In the genomic region with DNA sequence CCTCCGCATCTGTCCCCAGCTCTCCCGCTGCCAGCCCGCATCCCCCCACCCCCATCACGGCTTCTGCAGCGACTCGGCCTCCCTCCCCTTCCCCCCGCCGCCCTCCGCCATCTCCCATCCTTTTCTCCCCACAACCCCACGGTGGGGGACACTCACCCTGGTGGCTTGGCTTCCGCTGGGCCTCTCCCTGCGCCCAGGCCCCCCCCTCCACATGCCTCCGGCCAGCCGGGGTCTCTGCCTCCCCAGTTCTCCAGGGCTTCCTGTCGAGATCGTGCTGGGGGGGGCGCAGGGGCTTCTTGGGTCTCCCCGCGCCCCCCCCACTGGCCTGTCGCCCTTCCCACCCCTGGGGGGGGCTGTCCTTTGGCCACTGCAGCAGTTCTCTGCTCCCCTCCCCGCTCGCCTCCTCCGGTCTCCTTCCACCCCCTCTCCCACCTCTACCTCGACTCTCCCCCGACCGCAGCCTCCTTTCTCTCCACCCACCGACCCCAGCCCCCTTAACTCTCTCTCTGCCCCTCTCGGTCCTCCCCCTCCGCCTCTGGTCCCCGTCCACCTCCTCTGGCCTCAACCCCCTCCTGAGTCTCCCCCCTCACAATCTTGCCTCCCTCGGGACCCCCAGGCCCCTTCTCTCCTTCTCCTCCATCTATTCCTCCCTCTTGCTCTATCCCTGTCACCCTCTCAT, we compare ENCODE assay signal across 1 cellular context.
TF ChIP-seq lines count a peak whose summit lies in the region.

No MANE protein-coding gene starts in this region.

TF ChIP-seq in SK-N-SH, 30 proteins besides CTCF, POLR2A, EP300 and RAD21 (continued from another document):
- no peak for TF ChIP-seq FOXM1 (IDR thresholded peaks at IDR 0.05; ENCODE audit: low read depth)
